Comparison of ENCODE assay signal across 9 cellular contexts in the genomic region with DNA sequence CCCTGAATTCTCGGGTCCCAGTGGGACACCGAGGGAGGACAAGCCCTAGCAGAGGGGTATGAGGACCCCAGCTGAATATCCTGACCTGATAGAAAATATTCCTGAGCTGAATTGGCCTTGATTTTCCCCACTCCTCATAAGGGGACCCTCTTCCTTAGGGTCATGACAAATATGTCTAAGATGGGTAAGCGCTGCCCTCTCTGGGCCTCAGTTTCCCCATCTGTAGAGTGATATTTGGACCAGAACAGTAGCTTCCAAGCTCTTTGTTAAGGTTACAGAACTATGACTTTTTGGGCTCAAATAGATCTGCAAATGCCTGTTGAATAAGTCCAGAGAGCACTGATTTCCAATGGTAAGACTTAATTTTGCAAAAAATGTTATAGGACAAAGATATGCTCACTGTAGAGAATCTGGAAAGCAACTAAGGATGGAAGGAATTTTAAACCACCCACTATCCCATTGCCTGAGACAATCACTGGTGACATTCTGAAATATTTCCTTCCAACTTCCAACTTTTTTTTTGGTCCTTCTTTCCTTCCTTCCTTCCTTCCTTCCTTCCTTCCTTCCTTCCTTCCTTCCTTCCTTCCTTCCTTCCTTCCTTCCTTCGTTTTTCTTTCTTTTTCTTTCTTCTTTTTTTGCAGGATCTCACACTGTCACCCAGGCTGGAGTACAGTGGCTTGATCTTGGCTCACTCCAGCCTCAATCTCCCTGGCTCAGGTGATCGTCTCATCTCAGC. TPM values are rescaled to one million over a fixed set of nuclear protein-coding genes. Genes with fewer than 3 reads are reported as not detected.
DNase-seq lines count a peak whose midpoint lies in the region; ATAC-seq and TF ChIP-seq lines count a peak whose summit lies in the region.
"Had no signal": no experiment of that assay in that cellular context is flagged by ENCODE, and none has a peak within 500 bp of the region (broad histone marks: within the 10 kb centered on the region; RNA-seq: fewer than 3 reads in every experiment).

No MANE protein-coding gene starts in this region.

- H3K9me3 ChIP-seq in OCI-LY3 (ENCODE audit: insufficient read depth, low read length) (no peaks in the 10 kb centered on the region), esophagus muscularis mucosa (no peaks in the 10 kb centered on the region), smooth muscle cell (replicated peaks; ENCODE audit: low read depth) (no peaks in the 10 kb centered on the region), WERI-Rb-1 (ENCODE audit: severe bottlenecking) (peaks cover 3% of the 10 kb centered on the region)

- H2AFZ ChIP-seq in OCI-LY3 (ENCODE audit: low read depth, low read length) (no peak overlapping the region), smooth muscle cell (ENCODE audit: low read depth) (peak overlapping the region; percentile 82)

- H4K20me1 ChIP-seq in OCI-LY3 (ENCODE audit: insufficient read depth, low read length) = no peaks in the 10 kb centered on the region
- no peaks in the 10 kb centered on the region for H4K20me1 ChIP-seq in smooth muscle cell (ENCODE audit: low read depth)

- 56% methylated on average over 3 of the region's 5 CpGs for WGBS in esophagus muscularis mucosa
- WGBS in smooth muscle cell (ENCODE audit: low lambda C conversion rate) = 58% methylated on average over 4 of the region's 5 CpGs

- DNase-seq in esophagus muscularis mucosa (ENCODE audit: extremely low spot score) (no peak), smooth muscle cell (lab: John Stamatoyannopoulos, UW; ENCODE audit: unreplicated experiment) (no peak), AG08396 (ENCODE audit: low spot score) (no peak), NCI-H2196 treated with DMSO at 0.1 percent for 48 hours (lab: John Stamatoyannopoulos, UW; ENCODE audit: unreplicated experiment) (no peak), WERI-Rb-1 (no peak)

- H3K4me1 ChIP-seq in OCI-LY3 (ENCODE audit: low read length) (no peaks in the 10 kb centered on the region), esophagus muscularis mucosa (peaks cover 3 to 12% (median 6%) of the 10 kb centered on the region in 4 donors), smooth muscle cell (ENCODE audit: low read depth) (no peaks in the 10 kb centered on the region)

- H3K36me3 ChIP-seq in OCI-LY3 (replicated peaks; ENCODE audit: low read depth, low read length) = no peaks in the 10 kb centered on the region
- H3K36me3 ChIP-seq in esophagus muscularis mucosa = no peaks in the 10 kb centered on the region
- no peaks in the 10 kb centered on the region for H3K36me3 ChIP-seq in smooth muscle cell (ENCODE audit: low read depth)
- no peaks in the 10 kb centered on the region for H3K36me3 ChIP-seq in WERI-Rb-1
- H3K36me3 ChIP-seq: cardiac muscle cell had no signal

- no peaks in the 10 kb centered on the region for H3F3A ChIP-seq in smooth muscle cell (ENCODE audit: low read depth)

- ATAC-seq in GM19324 (IDR thresholded peaks at IDR 0.05; ENCODE audit: low FRiP score, unreplicated experiment) = peak; percentile 32

- no peak for TF ChIP-seq POLR2A in esophagus muscularis mucosa (IDR thresholded peaks at IDR 0.05; ENCODE audit: low read depth)

- H3K4me3 ChIP-seq in OCI-LY3 (ENCODE audit: low read length) (no peak overlapping the region; the same call in 1 of the 2 replicates), esophagus muscularis mucosa (peak overlapping the region; percentile 51 to 63 (median 56)), smooth muscle cell (no peak overlapping the region), WERI-Rb-1 (ENCODE audit: low read depth, low read length) (no peak overlapping the region)
- H3K4me3 ChIP-seq: cardiac muscle cell had no signal

- H3K79me2 ChIP-seq in OCI-LY3 (ENCODE audit: low read length) (no peaks in the 10 kb centered on the region), smooth muscle cell (ENCODE audit: low read depth) (no peaks in the 10 kb centered on the region)

- no peaks in the 10 kb centered on the region for H3K27me3 ChIP-seq in OCI-LY3 (ENCODE audit: low read depth, low read length)
- peaks cover 0 to 6% (median 0%) of the 10 kb centered on the region in 4 donors for H3K27me3 ChIP-seq in esophagus muscularis mucosa
- no peaks in the 10 kb centered on the region for H3K27me3 ChIP-seq in smooth muscle cell (ENCODE audit: low read depth)
- H3K27me3 ChIP-seq in WERI-Rb-1 (ENCODE audit: insufficient read depth, low read depth, severe bottlenecking) = peaks cover 1% of the 10 kb centered on the region
- H3K27me3 ChIP-seq: cardiac muscle cell had no signal

- H3K27ac ChIP-seq in OCI-LY3 (ENCODE audit: low read length) (no peak overlapping the region), esophagus muscularis mucosa (replicated peaks in 1 of 4) (peak overlapping the region in 3 of 4 donors; percentile 67 to 75 (median 70)), smooth muscle cell (ENCODE audit: low read depth) (no peak overlapping the region), WERI-Rb-1 (no peak overlapping the region)
- H3K27ac ChIP-seq: cardiac muscle cell had no signal

- no peak for TF ChIP-seq EP300 in esophagus muscularis mucosa (IDR thresholded peaks at IDR 0.05)

- intact Hi-C loops in esophagus muscularis mucosa (cut with DNase I) = loop anchor here (5.0 to 10.0 kb wide), 4 partner anchors 146 to 434 kb away; a partner anchor contains a TSS

- TF ChIP-seq CTCF in OCI-LY3 (IDR thresholded peaks at IDR 0.05; ENCODE audit: low read depth, low read length) = no peak
- TF ChIP-seq CTCF in esophagus muscularis mucosa (IDR thresholded peaks at IDR 0.05) = no peak
- TF ChIP-seq CTCF in smooth muscle cell (IDR thresholded peaks at IDR 0.05; ENCODE audit: borderline replicate concordance, insufficient read depth, poor library complexity, severe bottlenecking) = no peak
- TF ChIP-seq CTCF in WERI-Rb-1 (IDR thresholded peaks at IDR 0.05; ENCODE audit: low read depth, low read length) = no peak

- no peak overlapping the region for H3K9ac ChIP-seq in OCI-LY3 (ENCODE audit: low read length)
- no peak overlapping the region for H3K9ac ChIP-seq in smooth muscle cell (ENCODE audit: low read depth)

- H3K4me2 ChIP-seq in OCI-LY3 (ENCODE audit: low read length) (peak overlapping the region; percentile 87), smooth muscle cell (peak overlapping the region; percentile 77)

RNA-seq across cellular contexts. Expression of a gene that starts 32.0 kb away (rescaled TPM):
- total RNA-seq in esophagus muscularis mucosa (not detected), smooth muscle cell (not detected in 2 replicates)
- not detected in 2 replicates for polyA plus RNA-seq in smooth muscle cell
- total RNA-seq: activated CD8-positive, alpha-beta memory T cell treated with anti-CD3 and anti-CD28 coated beads for 36 hours had no signal

RNA-seq across cellular contexts. Expression of a gene that starts 41.6 kb away (rescaled TPM):
- total RNA-seq in esophagus muscularis mucosa (not detected), smooth muscle cell (not detected in 2 replicates)
- polyA plus RNA-seq in smooth muscle cell = not detected in 2 replicates
- total RNA-seq: activated CD8-positive, alpha-beta memory T cell treated with anti-CD3 and anti-CD28 coated beads for 36 hours; cardiac muscle cell had no signal

Comparison
In these comparisons a context has a peak if more than half of its experiments do, and no peak if none do; other contexts are left out.
1. H3K27ac ChIP-seq: peak in esophagus muscularis mucosa (3 of 4); none in OCI-LY3 (single experiment), smooth muscle cell (single experiment) and WERI-Rb-1 (single experiment).
2. H3K4me3 ChIP-seq: peak in esophagus muscularis mucosa (4 of 4); none in OCI-LY3 (single experiment), smooth muscle cell (single experiment) and WERI-Rb-1 (single experiment).